In the genomic region with DNA sequence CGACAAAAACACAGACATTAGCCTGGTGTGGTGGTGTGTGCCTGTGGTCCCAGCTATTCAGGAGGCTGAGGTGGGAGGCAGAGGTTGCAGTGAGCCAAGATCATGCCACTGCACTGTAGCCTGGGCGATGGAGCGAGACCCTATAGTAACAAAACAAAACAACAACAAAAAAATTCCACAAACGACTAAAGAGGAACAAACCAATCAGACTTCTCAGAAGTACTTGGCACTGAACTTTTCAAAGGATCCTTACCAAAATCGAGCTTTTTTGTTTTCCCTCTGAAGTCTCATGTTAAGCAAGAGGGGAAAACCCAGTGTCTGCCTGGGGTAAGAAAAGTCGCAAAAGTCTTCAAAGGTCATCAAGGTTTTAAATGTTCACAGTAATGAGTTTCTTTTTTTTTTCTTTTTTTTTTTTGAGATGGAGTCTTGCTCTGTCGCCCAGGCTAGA, we compare ENCODE assay signal across 12 cellular contexts. TPM values are rescaled to one million over a fixed set of nuclear protein-coding genes. Genes with fewer than 3 reads are reported as not detected.
DNase-seq lines count a peak whose midpoint lies in the region; ATAC-seq and TF ChIP-seq lines count a peak whose summit lies in the region.
"Had no signal": no experiment of that assay in that cellular context is flagged by ENCODE, and none has a peak within 500 bp of the region (broad histone marks: within the 10 kb centered on the region; RNA-seq: fewer than 3 reads in every experiment).

No MANE protein-coding gene starts in this region.

- no peaks in the 10 kb centered on the region for H3K27me3 Mint-ChIP-seq in activated CD4-positive, alpha-beta memory T cell treated with anti-CD3 and anti-CD28 coated beads, Interleukin-2, amount 10 ng/mL, durations not matched to agents 7 days and 5 days
- no peaks in the 10 kb centered on the region for H3K27me3 Mint-ChIP-seq in naive thymus-derived CD4-positive, alpha-beta T cell

- DNase-seq in DND-41 (no peak), NCI-H1092 (lab: John Stamatoyannopoulos, UW) (no peak), NCI-H2227 (lab: John Stamatoyannopoulos, UW; ENCODE audit: unreplicated experiment) (no peak), ureter (ENCODE audit: low spot score) (no peak), NCI-H2171 (lab: John Stamatoyannopoulos, UW) (no peak)
- DNase-seq in activated CD4-positive, alpha-beta memory T cell treated with anti-CD3 and anti-CD28 coated beads, Interleukin-2, amount 10 ng/mL, durations not matched to agents 7 days and 5 days, result no peak
- peak in 8 of 9 donors; percentile 18 to 56 (median 46) for DNase-seq in naive thymus-derived CD4-positive, alpha-beta T cell
- DNase-seq: GM23248, NCI-H1105 treated with DMSO at 0.1 percent for 48 hours, retina, T1000 had no signal

- CTCF ChIA-PET in activated CD4-positive, alpha-beta memory T cell treated with anti-CD3 and anti-CD28 coated beads, Interleukin-2, amount 10 ng/mL, durations not matched to agents 7 days and 5 days (lab: Charles Lee), result interaction anchor here (0.9 to 1.0 kb wide), 2 partner anchors 42 to 157 kb away, joined by 3 to 6 read pairs; no protein-coding TSS in a partner anchor
- CTCF ChIA-PET in naive thymus-derived CD4-positive, alpha-beta T cell (lab: Charles Lee), result no interaction called here

- H3K36me3 Mint-ChIP-seq in activated CD4-positive, alpha-beta memory T cell treated with anti-CD3 and anti-CD28 coated beads, Interleukin-2, amount 10 ng/mL, durations not matched to agents 7 days and 5 days (ENCODE audit: low read depth), result no peaks in the 10 kb centered on the region
- no peaks in the 10 kb centered on the region for H3K36me3 Mint-ChIP-seq in naive thymus-derived CD4-positive, alpha-beta T cell

- H3K4me3 Mint-ChIP-seq in activated CD4-positive, alpha-beta memory T cell treated with anti-CD3 and anti-CD28 coated beads, Interleukin-2, amount 10 ng/mL, durations not matched to agents 7 days and 5 days, result no peak overlapping the region
- peak overlapping the region in 4 of 10 donors; percentile 28 to 69 (median 32) for H3K4me3 Mint-ChIP-seq in naive thymus-derived CD4-positive, alpha-beta T cell

- no peaks in the 10 kb centered on the region for H3K79me2 ChIP-seq in DND-41 (ENCODE audit: insufficient read depth, low read length)

- H3K4me1 Mint-ChIP-seq in activated CD4-positive, alpha-beta memory T cell treated with anti-CD3 and anti-CD28 coated beads, Interleukin-2, amount 10 ng/mL, durations not matched to agents 7 days and 5 days, result peaks cover 17% of the 10 kb centered on the region
- H3K4me1 Mint-ChIP-seq in naive thymus-derived CD4-positive, alpha-beta T cell, result peaks cover 0 to 30% (median 10%) of the 10 kb centered on the region in 7 donors

- no peaks in the 10 kb centered on the region for H4K20me1 ChIP-seq in DND-41 (ENCODE audit: insufficient read depth, low read length)

- TF ChIP-seq CTCF in DND-41 (IDR thresholded peaks at IDR 0.05; ENCODE audit: borderline replicate concordance, extremely low read depth, low read length, poor library complexity, severe bottlenecking), result no peak

- H3K9me3 ChIP-seq in DND-41 (ENCODE audit: insufficient read depth, low read length, severe bottlenecking), result no peaks in the 10 kb centered on the region
- H3K9me3 ChIP-seq in naive thymus-derived CD4-positive, alpha-beta T cell (ENCODE audit: control insufficient read depth in 2 of 3, low read length in 3 of 3), result no peaks in the 10 kb centered on the region

- H3K27ac Mint-ChIP-seq in activated CD4-positive, alpha-beta memory T cell treated with anti-CD3 and anti-CD28 coated beads, Interleukin-2, amount 10 ng/mL, durations not matched to agents 7 days and 5 days, result peak overlapping the region; percentile 55
- peak overlapping the region in 6 of 9 donors; percentile 26 to 93 (median 54) for H3K27ac Mint-ChIP-seq in naive thymus-derived CD4-positive, alpha-beta T cell

- ATAC-seq in DND-41 (ENCODE audit: insufficient read depth, low read depth) (no peak), HG02588 (IDR thresholded peaks at IDR 0.05; ENCODE audit: unreplicated experiment) (peak; percentile 38)
- ATAC-seq in naive thymus-derived CD4-positive, alpha-beta T cell, result peak; percentile 89

- intact Hi-C loops in naive thymus-derived CD4-positive, alpha-beta T cell (cut with micrococcal nuclease), result loop anchor here in 1 of 2 donors (1.0 kb wide), 2 partner anchors 30 to 67 kb away; partner anchors contain the start of gene TFRC

- no peak overlapping the region for H3K4me3 ChIP-seq in DND-41 (ENCODE audit: low read depth in 1 of 2, low read length in 2 of 2)
- no peak overlapping the region for H3K4me3 ChIP-seq in naive thymus-derived CD4-positive, alpha-beta T cell (ENCODE audit: low read length)
- H3K4me3 ChIP-seq: GM23248 had no signal

- POLR2A ChIA-PET in activated CD4-positive, alpha-beta memory T cell treated with anti-CD3 and anti-CD28 coated beads, Interleukin-2, amount 10 ng/mL, durations not matched to agents 7 days and 5 days (lab: Charles Lee), result interaction anchor here (0.5 to 1.6 kb wide), 6 partner anchors 15 to 94 kb away, joined by 3 to 6 read pairs (median 4); no protein-coding TSS in a partner anchor
- POLR2A ChIA-PET in naive thymus-derived CD4-positive, alpha-beta T cell (lab: Charles Lee), result no interaction called here

- H2AFZ ChIP-seq in DND-41 (ENCODE audit: low read depth, low read length), result peak overlapping the region; percentile 17; the same call in 1 of the 2 replicates
- H2AFZ ChIP-seq: GM23248 had no signal

- H3K4me2 ChIP-seq in DND-41 (ENCODE audit: insufficient read depth, low read length), result no peak overlapping the region

- H3K4me1 ChIP-seq in DND-41 (ENCODE audit: insufficient read depth, low read length), result no peaks in the 10 kb centered on the region
- peaks cover 0 to 9% of the 10 kb centered on the region in 2 donors for H3K4me1 ChIP-seq in naive thymus-derived CD4-positive, alpha-beta T cell (ENCODE audit: control insufficient read depth in 2 of 2, insufficient read depth in 2 of 2, low read length in 2 of 2)

- H3K27me3 ChIP-seq in DND-41 (ENCODE audit: insufficient read depth, low read length, poor library complexity), result no peaks in the 10 kb centered on the region
- no peaks in the 10 kb centered on the region for H3K27me3 ChIP-seq in naive thymus-derived CD4-positive, alpha-beta T cell (ENCODE audit: control insufficient read depth in 2 of 2, insufficient read depth in 2 of 2, low read length in 2 of 2)

- no peaks in the 10 kb centered on the region for H3K9me3 Mint-ChIP-seq in activated CD4-positive, alpha-beta memory T cell treated with anti-CD3 and anti-CD28 coated beads, Interleukin-2, amount 10 ng/mL, durations not matched to agents 7 days and 5 days
- H3K9me3 Mint-ChIP-seq in naive thymus-derived CD4-positive, alpha-beta T cell, result no peaks in the 10 kb centered on the region

- H3K9ac ChIP-seq in DND-41 (ENCODE audit: low read depth, low read length), result no peak overlapping the region
- H3K9ac ChIP-seq: GM23248 had no signal

- H3K36me3 ChIP-seq in DND-41 (ENCODE audit: insufficient read depth, low read length), result no peaks in the 10 kb centered on the region
- no peaks in the 10 kb centered on the region for H3K36me3 ChIP-seq in naive thymus-derived CD4-positive, alpha-beta T cell (ENCODE audit: control insufficient read depth in 2 of 3, insufficient read depth in 3 of 3, low read length in 3 of 3)

- H3K27ac ChIP-seq in DND-41 (ENCODE audit: low read length), result no peak overlapping the region
- no peak overlapping the region for H3K27ac ChIP-seq in naive thymus-derived CD4-positive, alpha-beta T cell (ENCODE audit: low read depth, low read length)
- H3K27ac ChIP-seq: GM23248 had no signal

RNA-seq across cellular contexts. Expression of gene TFRC, which starts 30.1 kb away (rescaled TPM):
- 100 to 1,000 TPM; 326 to 330 TPM for total RNA-seq in activated CD4-positive, alpha-beta memory T cell treated with anti-CD3 and anti-CD28 coated beads, Interleukin-2, amount 10 ng/mL, durations not matched to agents 7 days and 5 days
- 100 to 1,000 TPM in 3 of 5 experiments, 10 to 100 TPM in 2; 51.3 to 417 (median 144) TPM for total RNA-seq in naive thymus-derived CD4-positive, alpha-beta T cell
- polyA plus RNA-seq in naive thymus-derived CD4-positive, alpha-beta T cell, result 10 to 100 TPM; 12.6 to 23.7 TPM
- 89.1 TPM for total RNA-seq in ureter

Comparison
In these comparisons a context has a peak if more than half of its experiments do, and no peak if none do; other contexts are left out.
1. DNase-seq: peak in naive thymus-derived CD4-positive, alpha-beta T cell (8 of 9); none in DND-41 (single experiment), activated CD4-positive, alpha-beta memory T cell treated with anti-CD3 and anti-CD28 coated beads, Interleukin-2, amount 10 ng/mL, durations not matched to agents 7 days and 5 days (single experiment), NCI-H1092 (single experiment), NCI-H2227 (single experiment), ureter (single experiment) and NCI-H2171 (single experiment).